In genomic region chr18:21179590-21180220, GRCh38 we compare ENCODE assay signal across 8 cellular contexts.
DNase-seq lines count a peak whose midpoint lies in the region; ATAC-seq and TF ChIP-seq lines count a peak whose summit lies in the region.

No MANE protein-coding gene starts in this region.

- H4K8ac ChIP-seq in mesendoderm (ENCODE audit: low read depth, low read length), result no peak overlapping the region

- ATAC-seq in GM18502 (IDR thresholded peaks at IDR 0.05; ENCODE audit: poor library complexity, unreplicated experiment) (peak; percentile 87), HG03097 (IDR thresholded peaks at IDR 0.05; ENCODE audit: low FRiP score, unreplicated experiment) (peak; percentile 73), WTC11 (peak; percentile 77)

- H3K79me2 ChIP-seq in mesendoderm (ENCODE audit: control insufficient read depth, insufficient read depth, low read length), result no peaks in the 10 kb centered on the region

- H3K4me3 Mint-ChIP-seq in WTC11, result no peak overlapping the region

- no peak overlapping the region for H2BK15ac ChIP-seq in mesendoderm (replicated peaks; ENCODE audit: low read depth)

- no CpG with 5 or more reads among the region's 7 CpGs for WGBS in mesendoderm (ENCODE audit: extremely low coverage, insufficient coverage, low lambda C conversion rate)
- 35% methylated on average over 7 of the region's 7 CpGs for WGBS in suprapubic skin

- H2AK5ac ChIP-seq in mesendoderm (ENCODE audit: low read length), result no peak overlapping the region

- no peak overlapping the region for H3K27ac ChIP-seq in mesendoderm (ENCODE audit: low read depth, low read length)
- no peak overlapping the region for H3K27ac ChIP-seq in suprapubic skin

- no peak overlapping the region for H3K4ac ChIP-seq in mesendoderm (ENCODE audit: low read depth, low read length)

- H3K9me3 Mint-ChIP-seq in WTC11, result no peaks in the 10 kb centered on the region

- POLR2A ChIA-PET in WTC11 (lab: Charles Lee), result interaction anchor here (1.0 kb wide), 1 partner anchor 68 kb away, joined by 3 read pairs; the partner anchor contains the start of gene ROCK1

- no peaks in the 10 kb centered on the region for H3K79me1 ChIP-seq in mesendoderm (ENCODE audit: low read length)

- H3K4me1 Mint-ChIP-seq in WTC11, result no peaks in the 10 kb centered on the region

- H3K9ac ChIP-seq in mesendoderm (ENCODE audit: low read length), result no peak overlapping the region

- CTCF ChIA-PET in WTC11 (lab: Charles Lee), result interaction anchor here (0.6 to 4.8 kb wide), 18 partner anchors 8 to 208 kb away, joined by 3 to 30 read pairs (median 3); partner anchors contain the start of gene ROCK1

- no peaks in the 10 kb centered on the region for H3K36me3 Mint-ChIP-seq in WTC11

- H3K27me3 Mint-ChIP-seq in WTC11 (ENCODE audit: low read depth), result no peaks in the 10 kb centered on the region; the same call in 1 of the 2 replicates

- H3K18ac ChIP-seq in mesendoderm (ENCODE audit: low read length), result no peak overlapping the region

- peak; percentile 70 for DNase-seq in AG08395 (ENCODE audit: low spot score)
- DNase-seq in NCI-H2196 treated with DMSO at 0.1 percent for 48 hours (lab: John Stamatoyannopoulos, UW; ENCODE audit: unreplicated experiment), result peak; percentile 16
- peak; percentile 59 for DNase-seq in WTC11 (ENCODE audit: low spot score)
- peak; percentile 5 for DNase-seq in effector CD8-positive, alpha-beta T cell (lab: John Stamatoyannopoulos, UW)
- DNase-seq in mesendoderm, result peak; percentile 73
- no peak for DNase-seq in suprapubic skin (ENCODE audit: low spot score in 2 of 2)

- H3K27ac Mint-ChIP-seq in WTC11, result no peak overlapping the region

- H3K4me2 ChIP-seq in mesendoderm (ENCODE audit: low read length), result no peak overlapping the region

- TF ChIP-seq POLR2A in suprapubic skin (IDR thresholded peaks at IDR 0.05), result no peak

- no peak overlapping the region for H3K23ac ChIP-seq in mesendoderm (ENCODE audit: low read length)

- peak; percentile 62 for TF ChIP-seq CTCF in WTC11 (IDR thresholded peaks at IDR 0.05)
- peak; percentile 48 to 49 for TF ChIP-seq CTCF in suprapubic skin (IDR thresholded peaks at IDR 0.05)

- no peak overlapping the region for H3K4me3 ChIP-seq in mesendoderm (ENCODE audit: low read length)
- no peak overlapping the region for H3K4me3 ChIP-seq in suprapubic skin

- H3K9me3 ChIP-seq in suprapubic skin, result no peaks in the 10 kb centered on the region

- H3K36me3 ChIP-seq in mesendoderm (ENCODE audit: control insufficient read depth, insufficient read depth, low read length) (no peaks in the 10 kb centered on the region), suprapubic skin (no peaks in the 10 kb centered on the region)

- no peak overlapping the region for H2BK5ac ChIP-seq in mesendoderm (ENCODE audit: low read length)

- H2BK120ac ChIP-seq in mesendoderm (ENCODE audit: low read depth, low read length), result no peak overlapping the region

- TF ChIP-seq EP300 in suprapubic skin (IDR thresholded peaks at IDR 0.05), result no peak

- H3K27me3 ChIP-seq in mesendoderm (ENCODE audit: insufficient read depth, low read length, poor library complexity), result no peaks in the 10 kb centered on the region
- H3K27me3 ChIP-seq in suprapubic skin, result no peaks in the 10 kb centered on the region

- H3K4me1 ChIP-seq in mesendoderm (ENCODE audit: control insufficient read depth, low read depth, low read length) (no peaks in the 10 kb centered on the region), suprapubic skin (no peaks in the 10 kb centered on the region)

- no peak overlapping the region for H3K56ac ChIP-seq in mesendoderm (ENCODE audit: low read length)

- no peak overlapping the region for H4K5ac ChIP-seq in mesendoderm (ENCODE audit: low read length)

TF ChIP-seq in WTC11, 78 proteins besides CTCF, POLR2A, EP300 and RAD21 (continues in another document):
- no peak for TF ChIP-seq E2F5 (CRISPR knock-in tag; IDR thresholded peaks at IDR 0.05)
- TF ChIP-seq ZNF425 (CRISPR knock-in tag; conservative IDR thresholded peaks at IDR 0.05), result no peak
- TF ChIP-seq RELA (CRISPR knock-in tag; IDR thresholded peaks at IDR 0.05; ENCODE audit: borderline replicate concordance), result no peak
- TF ChIP-seq NFYB (CRISPR knock-in tag; conservative IDR thresholded peaks at IDR 0.05; ENCODE audit: low read depth), result no peak
- no peak for TF ChIP-seq CDX4 (CRISPR knock-in tag; IDR thresholded peaks at IDR 0.05; ENCODE audit: borderline replicate concordance)
- TF ChIP-seq E2F4 (CRISPR knock-in tag; IDR thresholded peaks at IDR 0.05; ENCODE audit: borderline replicate concordance, low read depth), result no peak
- no peak for TF ChIP-seq STAT6 (CRISPR knock-in tag; conservative IDR thresholded peaks at IDR 0.05; ENCODE audit: low read depth)
- TF ChIP-seq OVOL2 (CRISPR knock-in tag; IDR thresholded peaks at IDR 0.05; ENCODE audit: borderline replicate concordance), result no peak
- TF ChIP-seq TEAD1 (CRISPR knock-in tag; IDR thresholded peaks at IDR 0.05), result no peak
- no peak for TF ChIP-seq NR1H2 (CRISPR knock-in tag; IDR thresholded peaks at IDR 0.05)
- TF ChIP-seq ELF4 (CRISPR knock-in tag; IDR thresholded peaks at IDR 0.05; ENCODE audit: low read depth), result no peak
- no peak for TF ChIP-seq ZBTB43 (CRISPR knock-in tag; IDR thresholded peaks at IDR 0.05)
- TF ChIP-seq NR3C1 (CRISPR knock-in tag; conservative IDR thresholded peaks at IDR 0.05; ENCODE audit: low read depth), result no peak
- no peak for TF ChIP-seq TEAD4 (CRISPR knock-in tag; IDR thresholded peaks at IDR 0.05)

Comparison
In these comparisons a context has a peak if more than half of its experiments do, and no peak if none do; other contexts are left out.
1. DNase-seq: peak in AG08395 (single experiment), NCI-H2196 treated with DMSO at 0.1 percent for 48 hours (single experiment), WTC11 (single experiment), effector CD8-positive, alpha-beta T cell (single experiment) and mesendoderm (single experiment); none in suprapubic skin (0 of 2).
2. Peak in every context shown above with its lines, with median percentiles within 50 percentile points of each other: ATAC-seq.